25 cellular contexts compared by ENCODE assay signal in the genomic region with DNA sequence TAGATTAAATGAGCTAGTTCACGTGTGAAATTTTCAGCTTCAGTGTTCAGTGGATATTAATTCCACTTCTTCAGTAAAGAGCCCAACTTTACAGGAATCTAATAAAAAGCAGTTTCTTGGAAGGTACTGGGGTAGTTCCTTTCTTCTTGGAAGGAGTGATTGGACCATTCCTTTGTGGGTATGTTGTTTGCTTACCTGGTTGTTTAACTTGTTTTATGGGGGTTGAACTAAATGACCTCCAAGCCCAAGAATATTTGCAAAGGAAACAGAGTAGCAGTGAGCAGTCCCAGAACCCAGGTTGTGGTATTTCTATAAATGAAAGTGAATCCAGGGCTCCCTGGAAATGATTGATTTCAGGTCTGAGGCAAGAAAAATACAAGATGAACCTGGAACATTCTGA. TPM values are rescaled to one million over a fixed set of nuclear protein-coding genes. Genes with fewer than 3 reads are reported as not detected.
"Had no signal": no experiment of that assay in that cellular context is flagged by ENCODE, and none has a peak within 500 bp of the region (broad histone marks: within the 10 kb centered on the region; RNA-seq: fewer than 3 reads in every experiment).

No MANE protein-coding gene starts in this region.

- H3K4me3 ChIP-seq: body of pancreas, cardiac muscle cell, esophagus squamous epithelium, gastrocnemius medialis, lower lobe of right lung, transverse colon, vagina had no signal

- H3K4me1 ChIP-seq: esophagus squamous epithelium, lower lobe of right lung, vagina had no signal

- H3K27ac Mint-ChIP-seq: activated naive CD8-positive, alpha-beta T cell treated with anti-CD3 and anti-CD28 coated beads, Interleukin-2, amount 50 U/mL, for 24 hours; activated T-helper 2 cell treated with anti-CD3 and anti-CD28 coated beads, Interferon-gamma antibody, Interleukin-2, Interleukin-4, amounts not matched to agents 10 μg/mL and 5 μg/mL and 100 μg/mL, durations not matched to agents 14 hours and 24 hours and 36 hours; endodermal cell; natural killer cell; stimulated activated naive B cell treated with anti-CD40 and anti-IgM and Interleukin-4, amounts not matched to agents 10 μg/mL and 1 μg/mL and 100 μg/mL, for 72 hours; WTC11 had no signal

- H3K27me3 Mint-ChIP-seq: activated naive CD8-positive, alpha-beta T cell treated with anti-CD3 and anti-CD28 coated beads, Interleukin-2, amount 50 U/mL, for 24 hours; stimulated activated naive B cell treated with anti-CD40 and anti-IgM and Interleukin-4, amounts not matched to agents 10 μg/mL and 1 μg/mL and 100 μg/mL, for 72 hours had no signal

- H3K4me3 Mint-ChIP-seq: activated naive CD8-positive, alpha-beta T cell treated with anti-CD3 and anti-CD28 coated beads, Interleukin-2, amount 50 U/mL, for 24 hours; activated T-cell treated with anti-CD3 and anti-CD28 coated beads, Interleukin-2, amount 50 U/mL, for 4 hours; endodermal cell; natural killer cell; stimulated activated naive B cell treated with anti-CD40 and anti-IgM and Interleukin-4, amounts not matched to agents 10 μg/mL and 1 μg/mL and 100 μg/mL, for 72 hours; WTC11 had no signal

- H3K9me3 Mint-ChIP-seq: activated naive CD8-positive, alpha-beta T cell treated with anti-CD3 and anti-CD28 coated beads, Interleukin-2, amount 50 U/mL, for 24 hours; activated T-cell treated with anti-CD3 and anti-CD28 coated beads, Interleukin-2, amount 50 U/mL, for 4 hours; activated T-helper 2 cell treated with anti-CD3 and anti-CD28 coated beads, Interferon-gamma antibody, Interleukin-2, Interleukin-4, amounts not matched to agents 10 μg/mL and 5 μg/mL and 100 μg/mL, durations not matched to agents 14 hours and 24 hours and 36 hours; endodermal cell; natural killer cell; stimulated activated naive B cell treated with anti-CD40 and anti-IgM and Interleukin-4, amounts not matched to agents 10 μg/mL and 1 μg/mL and 100 μg/mL, for 72 hours; WTC11 had no signal

- ATAC-seq: activated naive CD8-positive, alpha-beta T cell treated with anti-CD3 and anti-CD28 coated beads, Interleukin-2, amount 50 U/mL, for 24 hours; activated T-cell treated with anti-CD3 and anti-CD28 coated beads, Interleukin-2, amount 50 U/mL, for 4 hours; body of pancreas; gastrocnemius medialis; left lobe of liver; lower lobe of right lung; natural killer cell; stimulated activated naive B cell treated with anti-CD40 and anti-IgM and Interleukin-4, amounts not matched to agents 10 μg/mL and 1 μg/mL and 100 μg/mL, for 72 hours; WTC11 had no signal

- DNase-seq: activated CD8-positive, alpha-beta memory T cell treated with anti-CD3 and anti-CD28 coated beads, Interleukin-2, amount 50 U/mL, for 48 hours; activated naive CD4-positive, alpha-beta T cell; activated naive CD8-positive, alpha-beta T cell treated with anti-CD3 and anti-CD28 coated beads, Interleukin-2, amount 50 U/mL, for 24 hours; activated T-cell treated with anti-CD3 and anti-CD28 coated beads, Interleukin-2, amount 50 U/mL, for 4 hours; anterior cingulate cortex; body of pancreas; cortex of kidney; endodermal cell; esophagus squamous epithelium; gastrocnemius medialis; islet precursor cell; lower lobe of right lung; natural killer cell; stimulated activated CD4-positive, alpha-beta T cell treated with anti-CD3 and anti-CD28 coated beads, Interleukin-2, amount 100 ng/mL, for 48 hours; stimulated activated CD8-positive, alpha-beta memory T cell treated with anti-CD3 and anti-CD28 coated beads, Interleukin-4, amount 100 ng/mL, for 48 hours; stimulated activated naive B cell treated with anti-CD40 and anti-IgM and Interleukin-4, amounts not matched to agents 10 μg/mL and 1 μg/mL and 100 μg/mL, for 72 hours; transverse colon had no signal

- H3K27me3 ChIP-seq: body of pancreas, cardiac muscle cell, esophagus squamous epithelium, gastrocnemius medialis, transverse colon, vagina had no signal

- H3K27ac ChIP-seq: body of pancreas, cardiac muscle cell, esophagus squamous epithelium, gastrocnemius medialis, lower lobe of right lung, transverse colon, vagina had no signal

- H3K9me3 ChIP-seq: body of pancreas, esophagus squamous epithelium, gastrocnemius medialis, lower lobe of right lung, transverse colon, vagina had no signal

RNA-seq across cellular contexts. Expression of a gene that starts 31.4 kb away (rescaled TPM):
- total RNA-seq: activated CD8-positive, alpha-beta memory T cell treated with anti-CD3 and anti-CD28 coated beads for 36 hours; activated T-cell treated with anti-CD3 and anti-CD28 coated beads, Interleukin-2, amount 50 U/mL, for 4 hours; activated T-helper 2 cell treated with anti-CD3 and anti-CD28 coated beads, Interferon-gamma antibody, Interleukin-2, Interleukin-4, amounts not matched to agents 10 μg/mL and 5 μg/mL and 100 μg/mL, durations not matched to agents 14 hours and 24 hours and 36 hours; body of pancreas; cardiac muscle cell; esophagus squamous epithelium; gastrocnemius medialis; left lobe of liver; lower lobe of right lung; natural killer cell; osteoblast; posterior vena cava; transverse colon; vagina; WTC11 had no signal
